Comparison of ENCODE assay signal across 35 cellular contexts in the genomic region with DNA sequence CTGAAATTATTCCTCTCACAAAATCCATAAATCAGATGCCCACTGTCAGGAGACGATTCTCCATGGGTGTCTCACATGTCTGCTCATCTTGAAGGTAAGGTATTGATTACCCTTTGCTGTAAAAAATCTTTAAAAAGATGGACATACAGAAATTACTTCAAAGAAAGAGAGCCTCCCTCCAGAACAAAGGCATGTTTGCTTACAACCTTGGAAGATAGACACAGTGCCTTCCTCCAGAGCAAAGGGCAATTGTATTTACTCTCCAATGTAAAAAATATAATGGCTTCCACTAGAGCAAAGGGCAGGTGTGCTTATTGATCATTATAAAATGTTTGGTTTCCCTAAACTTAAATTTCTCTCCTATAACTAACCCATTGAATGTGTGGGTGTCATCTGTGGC.
"Had no signal": no experiment of that assay in that cellular context is flagged by ENCODE, and none has a peak within 500 bp of the region (broad histone marks: within the 10 kb centered on the region; RNA-seq: fewer than 3 reads in every experiment).

No MANE protein-coding gene starts in this region.

- H3K27ac ChIP-seq: adrenal gland, ascending aorta, body of pancreas, brain microvascular endothelial cell, breast epithelium, cardiac muscle cell had no signal

- H3K9me3 ChIP-seq: adrenal gland, ascending aorta, body of pancreas, breast epithelium had no signal

- ATAC-seq: activated naive CD4-positive, alpha-beta T cell treated with anti-CD3 and anti-CD28 coated beads, Interleukin-2, amount 50 U/mL, for 72 hours; activated naive CD8-positive, alpha-beta T cell treated with anti-CD3 and anti-CD28 coated beads, Interleukin-2, amount 50 U/mL, for 24 hours; activated T-cell treated with anti-CD3 and anti-CD28 coated beads, Interleukin-2, amount 50 U/mL, for 4 hours; activated T-cell treated with anti-CD3 and anti-CD28 coated beads, Interleukin-2, amount 50 U/mL, for 72 hours; activated T-helper 17 cell treated with anti-CD3 and anti-CD28 coated beads, Interleukin-2, amount 50 U/mL, for 72 hours; body of pancreas had no signal

- H3K4me1 ChIP-seq: adrenal gland, ascending aorta, body of pancreas, breast epithelium had no signal

- DNase-seq: activated effector memory CD4-positive, alpha-beta T cell treated with anti-CD3 and anti-CD28 coated beads, Interleukin-2, amount 50 U/mL, for 16 hours; activated effector memory CD4-positive, alpha-beta T cell treated with Interleukin-2 at 50 U/mL for 16 hours; activated gamma-delta T cell; activated gamma-delta T cell treated with Interleukin-2 at 50 U/mL for 16 hours; activated naive CD4-positive, alpha-beta T cell; activated naive CD4-positive, alpha-beta T cell treated with anti-CD3 and anti-CD28 coated beads for 36 hours; activated naive CD4-positive, alpha-beta T cell treated with anti-CD3 and anti-CD28 coated beads, Interleukin-2, amount 10 ng/mL, durations not matched to agents 7 days and 5 days; activated naive CD4-positive, alpha-beta T cell treated with anti-CD3 and anti-CD28 coated beads, Interleukin-2, amount 50 U/mL, for 16 hours; activated naive CD4-positive, alpha-beta T cell treated with Interleukin-2 at 50 U/mL for 16 hours; activated naive CD8-positive, alpha-beta T cell treated with anti-CD3 and anti-CD28 coated beads for 36 hours; activated naive CD8-positive, alpha-beta T cell treated with anti-CD3 and anti-CD28 coated beads, Interleukin-2, amount 10 ng/mL, durations not matched to agents 7 days and 5 days; activated naive CD8-positive, alpha-beta T cell treated with anti-CD3 and anti-CD28 coated beads, Interleukin-2, amount 50 U/mL, for 24 hours; activated T-cell treated with anti-CD3 and anti-CD28 coated beads for 4 hours; activated T-cell treated with anti-CD3 and anti-CD28 coated beads, Interleukin-2, amount 50 U/mL, for 1 hour; activated T-cell treated with anti-CD3 and anti-CD28 coated beads, Interleukin-2, amount 50 U/mL, for 24 hours; activated T-cell treated with anti-CD3 and anti-CD28 coated beads, Interleukin-2, amount 50 U/mL, for 4 hours; activated T-cell treated with anti-CD3 and anti-CD28 coated beads, Interleukin-2, amount 50 U/mL, for 48 hours; activated T-cell treated with anti-CD3 and anti-CD28 coated beads, Interleukin-2, amount 50 U/mL, for 72 hours; adrenal gland; amniotic stem cell; amygdala; anterior cingulate cortex; aorta; body of pancreas; brain microvascular endothelial cell; caudate nucleus; central memory CD4-positive, alpha-beta T cell; cerebellar nuclear complex had no signal

- H3K27me3 ChIP-seq: adrenal gland, ascending aorta, body of pancreas, brain microvascular endothelial cell, breast epithelium, cardiac muscle cell had no signal

- H3K4me3 ChIP-seq: adrenal gland, ascending aorta, body of pancreas, breast epithelium, cardiac muscle cell had no signal

- FAIRE-seq: astrocyte, bronchial epithelial cell had no signal

- H3K36me3 ChIP-seq: adrenal gland, ascending aorta, brain microvascular endothelial cell, breast epithelium, cardiac muscle cell had no signal
